Comparison of ENCODE assay signal across 8 cellular contexts in the genomic region with DNA sequence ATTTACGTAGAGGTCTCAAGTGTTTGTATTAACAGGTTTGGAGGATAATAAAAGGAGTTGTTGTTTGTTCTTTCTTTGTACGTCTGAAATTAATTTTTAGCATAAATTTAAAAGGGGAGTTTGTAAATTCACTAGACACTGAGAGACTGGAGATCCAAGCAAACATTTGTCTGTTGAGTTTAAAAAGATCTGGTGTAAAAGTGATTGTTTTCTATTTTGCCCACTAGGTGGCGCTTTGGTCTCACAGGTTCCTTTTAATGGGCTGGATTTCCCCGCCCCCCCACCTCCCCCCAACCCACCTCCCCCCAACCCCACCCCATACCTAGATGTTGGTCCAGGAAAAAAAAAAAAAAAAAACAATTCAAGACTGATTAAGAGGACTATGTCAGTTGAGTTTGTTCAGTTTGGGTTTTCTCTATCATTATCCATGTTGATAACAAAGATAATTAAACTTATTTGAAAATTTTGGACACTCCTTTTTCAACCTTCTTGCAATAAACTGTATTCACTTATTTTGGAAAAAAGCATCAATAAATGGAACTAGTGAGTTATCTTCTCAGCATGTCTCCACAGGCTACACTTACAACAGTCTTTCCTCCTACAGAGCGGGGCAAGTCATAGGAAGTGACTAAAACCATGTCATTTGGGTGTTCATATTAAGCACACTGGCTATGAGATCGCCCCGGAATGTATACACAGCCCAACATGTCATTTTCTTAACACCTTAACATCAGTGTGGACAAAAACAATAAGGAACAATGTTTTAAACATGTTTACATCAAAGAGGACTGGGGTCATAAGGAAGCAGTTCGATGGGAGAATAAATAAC.
DNase-seq lines count a peak whose midpoint lies in the region; ATAC-seq, FAIRE-seq and TF ChIP-seq lines count a peak whose summit lies in the region.

No MANE protein-coding gene starts in this region.

- no peak overlapping the region for H3K27ac Mint-ChIP-seq in mesothelial cell of epicardium
- no peak overlapping the region for H3K27ac Mint-ChIP-seq in activated naive CD8-positive, alpha-beta T cell treated with anti-CD3 and anti-CD28 coated beads, Interleukin-2, amount 50 U/mL, for 24 hours

- H3K9me3 Mint-ChIP-seq in mesothelial cell of epicardium: peaks cover 5% of the 10 kb centered on the region
- H3K9me3 Mint-ChIP-seq in activated naive CD8-positive, alpha-beta T cell treated with anti-CD3 and anti-CD28 coated beads, Interleukin-2, amount 50 U/mL, for 24 hours: no peaks in the 10 kb centered on the region

- intact Hi-C loops in posterior vena cava (cut with DNase I): no loop called here

- H3K4me3 ChIP-seq in bronchial epithelial cell (ENCODE audit: low read depth, low read length): no peak overlapping the region

- POLR2A ChIA-PET in GM10248 (lab: Yijun Ruan, JAX): no interaction called here

- DNase-seq in A172 (ENCODE audit: low spot score) (peak; percentile 66), GM10248 (ENCODE audit: extremely low spot score) (peak; percentile 20), NCI-H2171 treated with DMSO at 0.1 percent for 48 hours (lab: John Stamatoyannopoulos, UW) (peak; percentile 85), bronchial epithelial cell (ENCODE audit: low read depth) (peak; percentile 96), mesothelial cell of epicardium (ENCODE audit: low spot score in 2 of 2, unreplicated experiment in 2 of 2) (no peak), occipital lobe (lab: John Stamatoyannopoulos, UW) (no peak), posterior vena cava (ENCODE audit: low spot score) (no peak)
- no peak for DNase-seq in activated naive CD8-positive, alpha-beta T cell treated with anti-CD3 and anti-CD28 coated beads, Interleukin-2, amount 50 U/mL, for 24 hours

- CTCF ChIA-PET in GM10248 (lab: Yijun Ruan, JAX): no interaction called here

- no peak for ATAC-seq in activated naive CD8-positive, alpha-beta T cell treated with anti-CD3 and anti-CD28 coated beads, Interleukin-2, amount 50 U/mL, for 24 hours

- no peak for FAIRE-seq in bronchial epithelial cell (lab: Jason Lieb, UNC)

- H3K27me3 Mint-ChIP-seq in mesothelial cell of epicardium (ENCODE audit: low read depth): peaks cover 2% of the 10 kb centered on the region
- H3K27me3 Mint-ChIP-seq in activated naive CD8-positive, alpha-beta T cell treated with anti-CD3 and anti-CD28 coated beads, Interleukin-2, amount 50 U/mL, for 24 hours: no peaks in the 10 kb centered on the region

- no peaks in the 10 kb centered on the region for H3K36me3 Mint-ChIP-seq in mesothelial cell of epicardium
- H3K36me3 Mint-ChIP-seq in activated naive CD8-positive, alpha-beta T cell treated with anti-CD3 and anti-CD28 coated beads, Interleukin-2, amount 50 U/mL, for 24 hours (ENCODE audit: low read depth): no peaks in the 10 kb centered on the region

- H3K4me3 Mint-ChIP-seq in mesothelial cell of epicardium: no peak overlapping the region
- H3K4me3 Mint-ChIP-seq in activated naive CD8-positive, alpha-beta T cell treated with anti-CD3 and anti-CD28 coated beads, Interleukin-2, amount 50 U/mL, for 24 hours: no peak overlapping the region

- H3K27me3 ChIP-seq in bronchial epithelial cell (ENCODE audit: control insufficient read depth, insufficient read depth, low read length): no peaks in the 10 kb centered on the region

- peaks cover 17% of the 10 kb centered on the region for H3K4me1 Mint-ChIP-seq in mesothelial cell of epicardium
- no peaks in the 10 kb centered on the region for H3K4me1 Mint-ChIP-seq in activated naive CD8-positive, alpha-beta T cell treated with anti-CD3 and anti-CD28 coated beads, Interleukin-2, amount 50 U/mL, for 24 hours

- peak; percentile 33 for TF ChIP-seq CTCF in GM10248 (IDR thresholded peaks at IDR 0.05; ENCODE audit: control extremely low read depth, extremely low read depth, low read depth, missing control alignments)
- peak; percentile 48 for TF ChIP-seq CTCF in bronchial epithelial cell (IDR thresholded peaks at IDR 0.05; ENCODE audit: insufficient read depth, low read length, severe bottlenecking)
- peak; percentile 84 for TF ChIP-seq CTCF in mesothelial cell of epicardium (IDR thresholded peaks at IDR 0.05; ENCODE audit: unreplicated experiment)

- H3K36me3 ChIP-seq in bronchial epithelial cell (ENCODE audit: control insufficient read depth, insufficient read depth, low read length): no peaks in the 10 kb centered on the region

Comparison
In these comparisons a context has a peak if more than half of its experiments do, and no peak if none do; other contexts are left out.
1. DNase-seq: peak in A172 (single experiment), GM10248 (single experiment), NCI-H2171 treated with DMSO at 0.1 percent for 48 hours (single experiment) and bronchial epithelial cell (single experiment); none in mesothelial cell of epicardium (0 of 2), occipital lobe (single experiment), posterior vena cava (single experiment) and activated naive CD8-positive, alpha-beta T cell treated with anti-CD3 and anti-CD28 coated beads, Interleukin-2, amount 50 U/mL, for 24 hours (single experiment).
2. CTCF ChIP-seq: peak in every context shown above with its lines; median percentile 84 in mesothelial cell of epicardium; 48 in bronchial epithelial cell; 33 in GM10248.